23 cellular contexts compared by ENCODE assay signal in the genomic region with DNA sequence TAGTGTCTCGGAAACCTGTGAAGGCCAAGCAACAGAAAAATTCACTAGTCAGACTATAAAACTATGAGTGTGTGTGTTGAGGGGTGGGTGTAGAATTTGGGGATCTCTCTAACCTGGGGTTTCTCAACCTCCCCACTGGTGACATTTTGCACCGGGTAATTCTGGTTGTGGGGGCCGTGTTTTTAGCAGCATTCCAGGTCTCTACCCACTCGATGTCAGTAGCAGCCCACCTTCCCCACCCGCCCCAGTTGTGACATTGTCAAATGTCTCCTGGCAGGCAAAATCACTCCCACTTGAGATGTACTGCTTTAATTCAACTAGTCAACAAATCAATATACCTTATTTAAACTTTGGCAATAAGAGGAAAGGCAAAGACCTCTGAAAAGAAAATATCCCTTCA.
"Had no signal": no experiment of that assay in that cellular context is flagged by ENCODE, and none has a peak within 500 bp of the region (broad histone marks: within the 10 kb centered on the region; RNA-seq: fewer than 3 reads in every experiment).

No MANE protein-coding gene starts in this region.

- H3K9me3 ChIP-seq: adrenal gland, body of pancreas, colonic mucosa, esophagus squamous epithelium, gastroesophageal sphincter had no signal

- ATAC-seq: activated CD4-positive, alpha-beta T cell treated with anti-CD3 and anti-CD28 coated beads for 36 hours; activated CD8-positive, alpha-beta T cell treated with anti-CD3 and anti-CD28 coated beads, Interleukin-2, amount 10 ng/mL, durations not matched to agents 7 days and 5 days; activated naive CD4-positive, alpha-beta T cell treated with anti-CD3 and anti-CD28 coated beads, Interleukin-2, amount 50 U/mL, for 72 hours; activated T-cell treated with anti-CD3 and anti-CD28 coated beads, Interleukin-2, amount 50 U/mL, for 4 hours; body of pancreas; gastroesophageal sphincter had no signal

- H3K27ac ChIP-seq: adrenal gland, body of pancreas, colonic mucosa, epithelial cell of prostate, esophagus squamous epithelium, gastroesophageal sphincter had no signal

- H3K4me3 Mint-ChIP-seq: activated CD4-positive, alpha-beta memory T cell treated with anti-CD3 and anti-CD28 coated beads for 36 hours; activated CD4-positive, alpha-beta T cell treated with anti-CD3 and anti-CD28 coated beads for 36 hours; activated CD4-positive, alpha-beta T cell treated with anti-CD3 and anti-CD28 coated beads, Interleukin-2, amount 10 ng/mL, durations not matched to agents 24 days and 14 days; activated CD8-positive, alpha-beta T cell treated with anti-CD3 and anti-CD28 coated beads, Interleukin-2, amount 10 ng/mL, durations not matched to agents 7 days and 5 days; activated naive CD4-positive, alpha-beta T cell treated with anti-CD3 and anti-CD28 coated beads, Interleukin-2, amount 10 ng/mL, durations not matched to agents 7 days and 5 days; activated T-cell treated with anti-CD3 and anti-CD28 coated beads, Interleukin-2, amount 50 U/mL, for 4 hours had no signal

- H3K36me3 ChIP-seq: colonic mucosa had no signal

- H3K27ac Mint-ChIP-seq: activated CD4-positive, alpha-beta memory T cell treated with anti-CD3 and anti-CD28 coated beads for 36 hours; activated CD4-positive, alpha-beta T cell treated with anti-CD3 and anti-CD28 coated beads for 36 hours; activated CD4-positive, alpha-beta T cell treated with anti-CD3 and anti-CD28 coated beads, Interleukin-2, amount 10 ng/mL, durations not matched to agents 24 days and 14 days; activated CD8-positive, alpha-beta T cell treated with anti-CD3 and anti-CD28 coated beads, Interleukin-2, amount 10 ng/mL, durations not matched to agents 7 days and 5 days; activated naive CD4-positive, alpha-beta T cell treated with anti-CD3 and anti-CD28 coated beads, Interleukin-2, amount 10 ng/mL, durations not matched to agents 7 days and 5 days had no signal

- H3K27me3 Mint-ChIP-seq: activated CD4-positive, alpha-beta memory T cell treated with anti-CD3 and anti-CD28 coated beads for 36 hours; activated CD4-positive, alpha-beta T cell treated with anti-CD3 and anti-CD28 coated beads for 36 hours; activated CD4-positive, alpha-beta T cell treated with anti-CD3 and anti-CD28 coated beads, Interleukin-2, amount 10 ng/mL, durations not matched to agents 24 days and 14 days; activated naive CD4-positive, alpha-beta T cell treated with anti-CD3 and anti-CD28 coated beads, Interleukin-2, amount 10 ng/mL, durations not matched to agents 7 days and 5 days had no signal

- H3K9me3 Mint-ChIP-seq: activated CD4-positive, alpha-beta memory T cell treated with anti-CD3 and anti-CD28 coated beads for 36 hours; activated CD4-positive, alpha-beta T cell treated with anti-CD3 and anti-CD28 coated beads, Interleukin-2, amount 10 ng/mL, durations not matched to agents 24 days and 14 days; activated naive CD4-positive, alpha-beta T cell treated with anti-CD3 and anti-CD28 coated beads, Interleukin-2, amount 10 ng/mL, durations not matched to agents 7 days and 5 days; activated naive CD4-positive, alpha-beta T cell treated with anti-CD3 and anti-CD28 coated beads, Interleukin-2, amount 50 U/mL, for 72 hours; activated T-cell treated with anti-CD3 and anti-CD28 coated beads, Interleukin-2, amount 50 U/mL, for 4 hours had no signal

- H3K4me1 ChIP-seq: colonic mucosa had no signal

- H3K27me3 ChIP-seq: adrenal gland, body of pancreas, colonic mucosa, esophagus squamous epithelium, gastroesophageal sphincter had no signal

- H3K4me3 ChIP-seq: adrenal gland, body of pancreas, colonic mucosa, esophagus squamous epithelium, gastroesophageal sphincter had no signal

- DNase-seq: activated CD4-positive, alpha-beta memory T cell treated with anti-CD3 and anti-CD28 coated beads for 36 hours; activated CD4-positive, alpha-beta T cell treated with anti-CD3 and anti-CD28 coated beads for 36 hours; activated CD4-positive, alpha-beta T cell treated with anti-CD3 and anti-CD28 coated beads, Interleukin-2, amount 10 ng/mL, durations not matched to agents 24 days and 14 days; activated CD4-positive, CD25-positive, alpha-beta regulatory T cell; activated CD4-positive, CD25-positive, alpha-beta regulatory T cell treated with anti-CD3 and anti-CD28 coated beads, Interleukin-2, amount 50 U/mL, for 72 hours; activated CD8-positive, alpha-beta T cell treated with anti-CD3 and anti-CD28 coated beads, Interleukin-2, amount 10 ng/mL, durations not matched to agents 7 days and 5 days; activated gamma-delta T cell; activated naive CD4-positive, alpha-beta T cell; activated naive CD4-positive, alpha-beta T cell treated with anti-CD3 and anti-CD28 coated beads, Interleukin-2, amount 10 ng/mL, durations not matched to agents 7 days and 5 days; activated T-cell treated with anti-CD3 and anti-CD28 coated beads, Interleukin-2, amount 50 U/mL, for 4 hours; adrenal gland; amygdala; body of pancreas; central memory CD4-positive, alpha-beta T cell; cerebellar nuclear complex; colonic mucosa; effector CD8-positive, alpha-beta T cell; esophagus squamous epithelium; foreskin melanocyte; T-helper 2 cell had no signal
